In genomic region chr6:169243154-169243553, GRCh38 we compare ENCODE assay signal across 21 cellular contexts. TPM values are rescaled to one million over a fixed set of nuclear protein-coding genes. Genes with fewer than 3 reads are reported as not detected.
DNase-seq lines count a peak whose midpoint lies in the region; ATAC-seq, FAIRE-seq and TF ChIP-seq lines count a peak whose summit lies in the region.
"Had no signal": no experiment of that assay in that cellular context is flagged by ENCODE, and none has a peak within 500 bp of the region (broad histone marks: within the 10 kb centered on the region; RNA-seq: fewer than 3 reads in every experiment).

No MANE protein-coding gene starts in this region.

- peak; percentile 18 for ATAC-seq in activated naive CD8-positive, alpha-beta T cell treated with anti-CD3 and anti-CD28 coated beads, Interleukin-2, amount 10 ng/mL, durations not matched to agents 7 days and 5 days (ENCODE audit: low read depth)
- ATAC-seq in lower lobe of right lung (no peak), GM19395 (IDR thresholded peaks at IDR 0.05; ENCODE audit: unreplicated experiment) (no peak)
- ATAC-seq: A549 had no signal

- TF ChIP-seq CTCF in kidney (IDR thresholded peaks at IDR 0.05; ENCODE audit: borderline replicate concordance, extremely low read depth, insufficient read depth) (no peak), lower lobe of right lung (IDR thresholded peaks at IDR 0.05) (no peak), chondrocyte (IDR thresholded peaks at IDR 0.05) (no peak)

- no peaks in the 10 kb centered on the region for H3K4me1 Mint-ChIP-seq in activated naive CD8-positive, alpha-beta T cell treated with anti-CD3 and anti-CD28 coated beads, Interleukin-2, amount 10 ng/mL, durations not matched to agents 7 days and 5 days
- no peaks in the 10 kb centered on the region for H3K4me1 Mint-ChIP-seq in activated naive CD8-positive, alpha-beta T cell treated with anti-CD3 and anti-CD28 coated beads for 36 hours
- peaks cover 45% of the 10 kb centered on the region for H3K4me1 Mint-ChIP-seq in chondrocyte (ENCODE audit: low read depth)

- H3K27ac ChIP-seq in kidney (ENCODE audit: low read depth in 2 of 2, low read length in 2 of 2), result no peak overlapping the region
- peak overlapping the region; percentile 72 for H3K27ac ChIP-seq in substantia nigra (ENCODE audit: low read depth, low read length, poor library complexity, severe bottlenecking)
- H3K27ac ChIP-seq in lower lobe of right lung, result no peak overlapping the region
- H3K27ac ChIP-seq: A549, GM23248, SJSA1 had no signal

- H3K27me3 Mint-ChIP-seq in activated naive CD8-positive, alpha-beta T cell treated with anti-CD3 and anti-CD28 coated beads, Interleukin-2, amount 10 ng/mL, durations not matched to agents 7 days and 5 days, result no peaks in the 10 kb centered on the region
- no peaks in the 10 kb centered on the region for H3K27me3 Mint-ChIP-seq in activated naive CD8-positive, alpha-beta T cell treated with anti-CD3 and anti-CD28 coated beads for 36 hours
- H3K27me3 Mint-ChIP-seq in chondrocyte (ENCODE audit: low read depth), result no peaks in the 10 kb centered on the region

- H3K4me3 ChIP-seq in kidney (ENCODE audit: low read length in 2 of 2) (no peak overlapping the region), lower lobe of right lung (no peak overlapping the region)
- H3K4me3 ChIP-seq: A549, GM23248, HAP-1, SJSA1 had no signal

- no peaks in the 10 kb centered on the region for H3K27me3 ChIP-seq in lower lobe of right lung (ENCODE audit: low read depth)
- H3K27me3 ChIP-seq: BE2C, SJSA1 had no signal

- POLR2A ChIA-PET in activated naive CD8-positive, alpha-beta T cell treated with anti-CD3 and anti-CD28 coated beads, Interleukin-2, amount 10 ng/mL, durations not matched to agents 7 days and 5 days (lab: Charles Lee), result no interaction called here

- DNase-seq in activated naive CD8-positive, alpha-beta T cell treated with anti-CD3 and anti-CD28 coated beads, Interleukin-2, amount 10 ng/mL, durations not matched to agents 7 days and 5 days, result no peak
- no peak for DNase-seq in activated naive CD8-positive, alpha-beta T cell treated with anti-CD3 and anti-CD28 coated beads for 36 hours
- DNase-seq in kidney (peak; percentile 52), substantia nigra (lab: John Stamatoyannopoulos, UW) (no peak), lower lobe of right lung (no peak), chondrocyte (ENCODE audit: low spot score) (no peak)
- DNase-seq: BE2C, GM23248, IMR-90, NCI-H1694, NCI-H2081, NCI-H2171, NCI-H345, NCI-H524 treated with DMSO at 0.1 percent for 48 hours, NCI-H82, OCI-M1 had no signal

- intact Hi-C loops in kidney (cut with DNase I), result no loop called here
- intact Hi-C loops in lower lobe of right lung (cut with DNase I), result no loop called here

- H3K9me3 ChIP-seq in kidney (ENCODE audit: control insufficient read depth in 1 of 2, low read length in 2 of 2), result no peaks in the 10 kb centered on the region
- no peaks in the 10 kb centered on the region for H3K9me3 ChIP-seq in lower lobe of right lung
- H3K9me3 ChIP-seq: A549, BE2C, HAP-1 had no signal

- no peaks in the 10 kb centered on the region for H3K4me1 ChIP-seq in kidney (ENCODE audit: control insufficient read depth in 1 of 2, insufficient read depth in 1 of 2, low read depth in 1 of 2, low read length in 2 of 2)
- H3K4me1 ChIP-seq in lower lobe of right lung, result no peaks in the 10 kb centered on the region
- H3K4me1 ChIP-seq: A549, BE2C, HAP-1, SJSA1 had no signal

- no peak overlapping the region for H3K4me3 Mint-ChIP-seq in activated naive CD8-positive, alpha-beta T cell treated with anti-CD3 and anti-CD28 coated beads, Interleukin-2, amount 10 ng/mL, durations not matched to agents 7 days and 5 days
- H3K4me3 Mint-ChIP-seq in activated naive CD8-positive, alpha-beta T cell treated with anti-CD3 and anti-CD28 coated beads for 36 hours, result no peak overlapping the region
- no peak overlapping the region for H3K4me3 Mint-ChIP-seq in chondrocyte (ENCODE audit: unreplicated experiment)

- no peak overlapping the region for H3K9ac ChIP-seq in kidney (ENCODE audit: low read length in 2 of 2)
- H3K9ac ChIP-seq: GM23248 had no signal

- no peak for FAIRE-seq in kidney (lab: Jason Lieb, UNC)
- FAIRE-seq: A549, RCC 7860 had no signal

- peaks cover 10% of the 10 kb centered on the region for H3K9me3 Mint-ChIP-seq in activated naive CD8-positive, alpha-beta T cell treated with anti-CD3 and anti-CD28 coated beads, Interleukin-2, amount 10 ng/mL, durations not matched to agents 7 days and 5 days
- no peaks in the 10 kb centered on the region for H3K9me3 Mint-ChIP-seq in activated naive CD8-positive, alpha-beta T cell treated with anti-CD3 and anti-CD28 coated beads for 36 hours
- H3K9me3 Mint-ChIP-seq in chondrocyte (ENCODE audit: low read depth), result no peaks in the 10 kb centered on the region

- no peaks in the 10 kb centered on the region for H3K36me3 Mint-ChIP-seq in activated naive CD8-positive, alpha-beta T cell treated with anti-CD3 and anti-CD28 coated beads, Interleukin-2, amount 10 ng/mL, durations not matched to agents 7 days and 5 days
- no peaks in the 10 kb centered on the region for H3K36me3 Mint-ChIP-seq in activated naive CD8-positive, alpha-beta T cell treated with anti-CD3 and anti-CD28 coated beads for 36 hours
- peaks cover 73% of the 10 kb centered on the region for H3K36me3 Mint-ChIP-seq in chondrocyte (ENCODE audit: low read depth)

- no peak overlapping the region for H3K27ac Mint-ChIP-seq in activated naive CD8-positive, alpha-beta T cell treated with anti-CD3 and anti-CD28 coated beads, Interleukin-2, amount 10 ng/mL, durations not matched to agents 7 days and 5 days
- no peak overlapping the region for H3K27ac Mint-ChIP-seq in activated naive CD8-positive, alpha-beta T cell treated with anti-CD3 and anti-CD28 coated beads for 36 hours
- no peak overlapping the region for H3K27ac Mint-ChIP-seq in chondrocyte (ENCODE audit: unreplicated experiment)

- H3K36me3 ChIP-seq in kidney (ENCODE audit: control insufficient read depth in 1 of 2, insufficient read depth in 2 of 2, low read length in 2 of 2) (no peaks in the 10 kb centered on the region), lower lobe of right lung (peaks cover 9% of the 10 kb centered on the region)
- H3K36me3 ChIP-seq: BE2C, HAP-1, SJSA1 had no signal

RNA-seq across cellular contexts. Expression of gene THBS2, which starts 10.5 kb away (rescaled TPM):
- not detected for total RNA-seq in activated naive CD8-positive, alpha-beta T cell treated with anti-CD3 and anti-CD28 coated beads, Interleukin-2, amount 10 ng/mL, durations not matched to agents 7 days and 5 days
- not detected for total RNA-seq in activated naive CD8-positive, alpha-beta T cell treated with anti-CD3 and anti-CD28 coated beads for 36 hours
- 33.4 TPM for total RNA-seq in kidney
- polyA plus RNA-seq in kidney (ENCODE audit: insufficient read depth, low read depth, low replicate concordance), result 2.7 TPM
- total RNA-seq in lower lobe of right lung, result 8.8 TPM
- 1,244 to 1,906 TPM (median 1,285 TPM) in 3 replicates for total RNA-seq in chondrocyte
- total RNA-seq: SJSA1 had no signal

Comparison
In these comparisons a context has a peak if more than half of its experiments do, and no peak if none do; other contexts are left out.
1. RNA of gene THBS2, which starts 10.5 kb away (total RNA-seq): 1,244 to 1,906 TPM in chondrocyte; 33.4 TPM in kidney (single experiment), 8.8 TPM in lower lobe of right lung (single experiment), not detected in activated naive CD8-positive, alpha-beta T cell treated with anti-CD3 and anti-CD28 coated beads for 36 hours and not detected in activated naive CD8-positive, alpha-beta T cell treated with anti-CD3 and anti-CD28 coated beads, Interleukin-2, amount 10 ng/mL, durations not matched to agents 7 days and 5 days; every median in the first group is over 10 times any median in the second.